8 cellular contexts compared by ENCODE assay signal in genomic region chr6:44388135-44388487, GRCh38. TPM values are rescaled to one million over a fixed set of nuclear protein-coding genes. Genes with fewer than 3 reads are reported as not detected.
DNase-seq lines count a peak whose midpoint lies in the region; ATAC-seq and TF ChIP-seq lines count a peak whose summit lies in the region.

No MANE protein-coding gene starts in this region.

- peaks cover 24% of the 10 kb centered on the region for H3K4me1 ChIP-seq in PC-3 (ENCODE audit: insufficient read depth, low read length)
- H3K4me1 ChIP-seq in endodermal cell (ENCODE audit: control insufficient read depth, insufficient read depth, low read length), result peaks cover 3% of the 10 kb centered on the region
- H3K4me1 ChIP-seq in osteoblast (ENCODE audit: insufficient read depth, low read length), result peaks cover 28% of the 10 kb centered on the region

- ATAC-seq in PC-3, result no peak
- ATAC-seq in HG02759 (IDR thresholded peaks at IDR 0.05; ENCODE audit: unreplicated experiment), result no peak
- no peak for ATAC-seq in GM19452 (IDR thresholded peaks at IDR 0.05; ENCODE audit: unreplicated experiment)

- peak overlapping the region; percentile 99 for H3K27ac Mint-ChIP-seq in endodermal cell

- WGBS in endodermal cell (ENCODE audit: insufficient coverage in 1 of 2, insufficient read length in 1 of 2), 2 experiments, result 0 to 5% methylated on average over 5 to 7 of the region's 10 CpGs

- CTCF ChIA-PET in PC-3 (lab: Charles Lee), result no interaction called here

- no peaks in the 10 kb centered on the region for H3K9me3 ChIP-seq in PC-3 (ENCODE audit: low read length)
- H3K9me3 ChIP-seq in endodermal cell (ENCODE audit: control insufficient read depth, low read length), result no peaks in the 10 kb centered on the region
- H3K9me3 ChIP-seq in osteoblast (ENCODE audit: low read depth, low read length), result no peaks in the 10 kb centered on the region

- peak overlapping the region; percentile 94 for H3K4me3 Mint-ChIP-seq in endodermal cell

- H2AFZ ChIP-seq in PC-3 (ENCODE audit: low read length) (no peak overlapping the region), osteoblast (ENCODE audit: low read length) (peak overlapping the region; percentile 77)

- no peaks in the 10 kb centered on the region for H3K27me3 Mint-ChIP-seq in endodermal cell (ENCODE audit: insufficient read depth)

- DNase-seq in stimulated activated CD4-positive, alpha-beta T cell treated with anti-CD3 and anti-CD28 coated beads, Interleukin-1b, Interleukin-23, amount 100 ng/mL, for 48 hours, result peak; percentile 6
- no peak for DNase-seq in stimulated activated CD4-positive, alpha-beta T cell treated with anti-CD3 and anti-CD28 coated beads, Interleukin-15, amount 100 ng/mL, for 24 hours
- DNase-seq in PC-3 (no peak), endodermal cell (no peak), osteoblast (ENCODE audit: insufficient read length, low spot score, missing footprints) (no peak), NCI-H2196 treated with DMSO at 0.1 percent for 48 hours (lab: John Stamatoyannopoulos, UW; ENCODE audit: unreplicated experiment) (no peak)

- intact Hi-C loops in PC-3 (cut with micrococcal nuclease), result no loop called here

- H3K27me3 ChIP-seq in PC-3 (ENCODE audit: low read length), result no peaks in the 10 kb centered on the region
- no peaks in the 10 kb centered on the region for H3K27me3 ChIP-seq in endodermal cell (ENCODE audit: control insufficient read depth, insufficient read depth, low read length, poor library complexity, severe bottlenecking)
- no peaks in the 10 kb centered on the region for H3K27me3 ChIP-seq in osteoblast (ENCODE audit: insufficient read depth, low read length)

- no peaks in the 10 kb centered on the region for H3F3A ChIP-seq in PC-3 (ENCODE audit: low read length, unreplicated experiment)

- no peak overlapping the region for H3K27ac ChIP-seq in PC-3 (ENCODE audit: low read length)
- H3K27ac ChIP-seq in endodermal cell (ENCODE audit: low read depth, low read length), result no peak overlapping the region
- H3K27ac ChIP-seq in osteoblast (ENCODE audit: low read depth, low read length), result peak overlapping the region; percentile 95

- H3K4me1 Mint-ChIP-seq in endodermal cell, result peaks cover 15% of the 10 kb centered on the region

- H3K4me3 ChIP-seq in PC-3 (ENCODE audit: low read length) (peak overlapping the region; percentile 95), endodermal cell (ENCODE audit: low read length) (peak overlapping the region; percentile 95), osteoblast (ENCODE audit: insufficient read depth, low read length) (peak overlapping the region; percentile 98)

- TF ChIP-seq CTCF in PC-3 (conservative IDR thresholded peaks at IDR 0.05; ENCODE audit: low read depth, low read length) (no peak), endodermal cell (conservative IDR thresholded peaks at IDR 0.05) (no peak), osteoblast (IDR thresholded peaks at IDR 0.05; ENCODE audit: extremely low read depth, low read depth, low read length) (no peak)

- peak overlapping the region; percentile 98 for H3K4me2 ChIP-seq in PC-3 (ENCODE audit: low read length)
- peak overlapping the region; percentile 98 for H3K4me2 ChIP-seq in osteoblast (ENCODE audit: insufficient read depth, low read length)

- peak overlapping the region; percentile 98 for H3K9ac ChIP-seq in PC-3 (ENCODE audit: low read length)
- H3K9ac ChIP-seq in endodermal cell (ENCODE audit: extremely low read depth, low read length, poor library complexity, severe bottlenecking), result peak overlapping the region; percentile 58

- BruUV-seq in PC-3 (replicated peaks; lab: Mats Ljungman, UMichigan), result no TSS peak

- H3K36me3 ChIP-seq in PC-3 (ENCODE audit: low read depth, low read length) (peaks cover 22% of the 10 kb centered on the region), endodermal cell (ENCODE audit: control insufficient read depth, insufficient read depth, low read length) (peaks cover 31% of the 10 kb centered on the region), osteoblast (ENCODE audit: insufficient read depth, low read length) (peaks cover 10% of the 10 kb centered on the region)

- peaks cover 22% of the 10 kb centered on the region for H3K36me3 Mint-ChIP-seq in endodermal cell (ENCODE audit: low read depth)

- no peaks in the 10 kb centered on the region for H3K9me3 Mint-ChIP-seq in endodermal cell

- H3K79me2 ChIP-seq in PC-3 (ENCODE audit: low read length) (peaks cover 49% of the 10 kb centered on the region), osteoblast (ENCODE audit: insufficient read depth, low read length) (peaks cover 41% of the 10 kb centered on the region)

- no peaks in the 10 kb centered on the region for H3K9me2 ChIP-seq in PC-3 (replicated peaks; ENCODE audit: low read length)

- H4K20me1 ChIP-seq in PC-3 (ENCODE audit: low read length) (peaks cover 34% of the 10 kb centered on the region), osteoblast (ENCODE audit: insufficient read depth, low read length) (peaks cover 20% of the 10 kb centered on the region)

- POLR2A ChIA-PET in PC-3 (lab: Charles Lee; ENCODE audit: unreplicated experiment), result interaction anchor here (0.6 kb wide), 1 partner anchor 141 kb away, joined by 5 read pairs; the partner anchor contains the start of gene HSP90AB1

RNA-seq across cellular contexts. Expression of gene CDC5L, which starts 0.6 kb away (rescaled TPM):
- total RNA-seq in PC-3 (2014; rRNA removed) (19.7 and 23.0 TPM in 2 replicates), endodermal cell (10 to 100 TPM; 28.9 to 30.5 TPM), osteoblast (21.8 and 22.8 TPM in 2 replicates)
- polyA plus RNA-seq in endodermal cell (2013, experiment 1 of 2), result 28.9 TPM
- 29.1 TPM for polyA plus RNA-seq in endodermal cell (2013, experiment 2 of 2)

RNA-seq across cellular contexts. Expression of gene SPATS1, which starts 45.7 kb away (rescaled TPM):
- total RNA-seq in PC-3 (2014; rRNA removed) (not detected in 2 replicates), endodermal cell (not detected), osteoblast (not detected in 2 replicates)
- not detected for polyA plus RNA-seq in endodermal cell (2013, experiment 1 of 2)
- polyA plus RNA-seq in endodermal cell (2013, experiment 2 of 2), result not detected
